ENCODE assay signal across 8 cellular contexts in genomic region chrX:40105791-40106676, GRCh38. TPM values are rescaled to one million over a fixed set of nuclear protein-coding genes. Genes with fewer than 3 reads are reported as not detected.
A peak's percentile ranks its signal among the peaks of the same experiment; 100 is the strongest.
DNase-seq lines count a peak whose midpoint lies in the region; ATAC-seq lines count a peak whose summit lies in the region.

No MANE protein-coding gene starts in this region.

- WGBS in ectodermal cell, 2 experiments, result 0% methylated on average over 80 to 89 of the region's 89 CpGs
- 0% methylated on average over 29 of the region's 89 CpGs; no CpG with 5 or more reads in 1 of the 2 experiments for WGBS in mesodermal cell (ENCODE audit: insufficient coverage in 2 of 2), 2 experiments

- H3K27ac ChIP-seq in ectodermal cell (ENCODE audit: insufficient read depth, low read depth, low read length, poor library complexity, severe bottlenecking) (no peak overlapping the region), mesodermal cell (ENCODE audit: low read depth, low read length, severe bottlenecking) (no peak overlapping the region)

- H3K4me3 ChIP-seq in ectodermal cell (ENCODE audit: insufficient read depth, low read depth, low read length) (peak overlapping the region; percentile 35), mesodermal cell (ENCODE audit: extremely low read depth, insufficient read depth, low read length, poor library complexity, severe bottlenecking) (peak overlapping the region; percentile 33)

- peaks cover 27% of the 10 kb centered on the region for H3K4me1 ChIP-seq in ectodermal cell (ENCODE audit: control insufficient read depth, insufficient read depth, low read length)
- H3K4me1 ChIP-seq in mesodermal cell (ENCODE audit: control insufficient read depth, insufficient read depth, low read length, poor library complexity, severe bottlenecking), result peaks cover 21% of the 10 kb centered on the region

- DNase-seq in NCI-H82 (lab: John Stamatoyannopoulos, UW) (peak; percentile 83), NCI-H82 treated with DMSO at 0.1 percent for 48 hours (lab: John Stamatoyannopoulos, UW; ENCODE audit: unreplicated experiment) (no peak), NCI-H2171 (lab: John Stamatoyannopoulos, UW) (peak; percentile 52)
- DNase-seq in activated CD4-positive, alpha-beta T cell treated with anti-CD3 and anti-CD28 coated beads, Interleukin-2, amount 50 U/mL, for 1 hour, result peak; percentile 68
- peak; percentile 72 for DNase-seq in stimulated activated naive CD4-positive, alpha-beta T cell treated with Interleukin-2 at 50 U/mL for 16 hours (lab: John Stamatoyannopoulos, UW)

- H3K27me3 ChIP-seq in ectodermal cell (ENCODE audit: control insufficient read depth, insufficient read depth, low read length, poor library complexity, severe bottlenecking), result peaks cover 57% of the 10 kb centered on the region

- no peaks in the 10 kb centered on the region for H3K36me3 ChIP-seq in ectodermal cell (ENCODE audit: control insufficient read depth, insufficient read depth, low read length)
- H3K36me3 ChIP-seq in mesodermal cell (ENCODE audit: control insufficient read depth, insufficient read depth, low read length), result no peaks in the 10 kb centered on the region

- ATAC-seq in HG03139 (IDR thresholded peaks at IDR 0.05; ENCODE audit: unreplicated experiment), result no peak

- no peaks in the 10 kb centered on the region for H3K9me3 ChIP-seq in ectodermal cell (ENCODE audit: control insufficient read depth, low read length)
- no peaks in the 10 kb centered on the region for H3K9me3 ChIP-seq in mesodermal cell (ENCODE audit: control insufficient read depth, low read length)

RNA-seq across cellular contexts. Expression of gene BCOR, which starts 8.3 kb away (rescaled TPM):
- polyA plus RNA-seq in ectodermal cell (2013, experiment 1 of 4), result 18.1 TPM
- polyA plus RNA-seq in ectodermal cell (2013, experiment 2 of 4), result 23.8 TPM
- polyA plus RNA-seq in ectodermal cell (2013, experiment 3 of 4), result 16.4 TPM
- polyA plus RNA-seq in ectodermal cell (2013, experiment 4 of 4), result 14.5 TPM
- polyA plus RNA-seq in mesodermal cell (2013, experiment 1 of 2), result 21.2 TPM
- 19.5 TPM for polyA plus RNA-seq in mesodermal cell (2013, experiment 2 of 2)
